Comparison of ENCODE assay signal across 17 cellular contexts in the genomic region with DNA sequence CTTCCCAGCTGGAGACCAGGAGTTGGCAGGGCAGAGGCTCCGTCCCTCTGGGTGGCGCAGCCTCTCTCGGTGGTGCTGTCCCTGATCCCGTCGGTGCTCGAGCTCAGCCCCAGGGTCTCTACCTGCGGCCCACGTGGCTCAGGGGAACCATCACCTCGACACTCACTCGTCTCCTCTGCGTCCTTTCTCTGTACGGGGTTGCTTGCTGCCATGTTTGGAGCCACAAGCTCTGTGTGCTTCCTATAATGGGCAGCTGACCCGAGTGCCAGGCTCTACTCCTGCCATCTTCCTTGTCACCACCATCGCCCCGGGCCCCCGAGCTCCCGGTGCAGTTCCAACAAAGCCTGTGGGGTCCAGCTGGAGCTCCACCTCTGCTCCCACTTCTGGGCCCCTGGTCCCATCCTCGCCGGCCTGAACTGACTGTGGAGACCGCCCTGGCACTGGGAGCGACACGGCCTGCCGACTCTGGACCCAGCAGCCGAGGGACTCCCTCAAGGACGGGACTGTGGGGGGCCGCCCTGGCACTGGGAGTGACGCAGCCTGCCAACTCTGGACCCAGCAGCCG. TPM values are rescaled to one million over a fixed set of nuclear protein-coding genes. Genes with fewer than 3 reads are reported as not detected.
DNase-seq lines count a peak whose midpoint lies in the region; ATAC-seq and TF ChIP-seq lines count a peak whose summit lies in the region.
"Had no signal": no experiment of that assay in that cellular context is flagged by ENCODE, and none has a peak within 500 bp of the region (broad histone marks: within the 10 kb centered on the region; RNA-seq: fewer than 3 reads in every experiment).

No MANE protein-coding gene starts in this region.

- H3K27me3 ChIP-seq in adrenal gland: no peaks in the 10 kb centered on the region
- no peaks in the 10 kb centered on the region for H3K27me3 ChIP-seq in left lung
- no peaks in the 10 kb centered on the region for H3K27me3 ChIP-seq in subcutaneous abdominal adipose tissue (ENCODE audit: control insufficient read depth in 5 of 5, insufficient read depth in 4 of 5, low read length in 5 of 5)
- no peaks in the 10 kb centered on the region for H3K27me3 ChIP-seq in breast epithelium
- no peaks in the 10 kb centered on the region for H3K27me3 ChIP-seq in tibial nerve

- peaks cover 21 to 23% of the 10 kb centered on the region in 2 donors for H3K4me1 ChIP-seq in adrenal gland (replicated peaks in 1 of 2)
- peaks cover 2 to 26% of the 10 kb centered on the region in 2 donors for H3K4me1 ChIP-seq in left lung
- peaks cover 5 to 65% (median 43%) of the 10 kb centered on the region in 5 donors for H3K4me1 ChIP-seq in subcutaneous abdominal adipose tissue (ENCODE audit: control insufficient read depth in 5 of 5, insufficient read depth in 5 of 5, low read length in 5 of 5)
- peaks cover 8 to 10% of the 10 kb centered on the region in 2 donors for H3K4me1 ChIP-seq in breast epithelium
- peaks cover 0 to 28% (median 13%) of the 10 kb centered on the region in 4 donors for H3K4me1 ChIP-seq in tibial nerve

- no peak for TF ChIP-seq EP300 in tibial nerve (IDR thresholded peaks at IDR 0.05)

- WGBS in adrenal gland, 4 donors: 67 to 81% (median 69%) methylated on average over 10 to 28 of the region's 28 CpGs
- 92 to 94% methylated on average over 20 to 25 of the region's 28 CpGs for WGBS in tibial nerve, 2 donors

- peak overlapping the region; percentile 22 for H3K27ac Mint-ChIP-seq in activated CD4-positive, alpha-beta T cell treated with anti-CD3 and anti-CD28 coated beads, Interleukin-2, amount 10 ng/mL, durations not matched to agents 24 days and 14 days
- H3K27ac Mint-ChIP-seq: activated T-helper 1 cell treated with anti-CD3 and anti-CD28 coated beads, Interleukin-12 subunit alpha, Interleukin-12 subunit beta, Interleukin-2, Interleukin-4 antibody, amounts not matched to agents 30 ng/mL and 10 ng/mL and 1 ng/mL, durations not matched to agents 14 hours and 24 hours and 36 hours had no signal

- intact Hi-C loops in activated CD4-positive, alpha-beta T cell treated with anti-CD3 and anti-CD28 coated beads, Interleukin-2, amount 10 ng/mL, durations not matched to agents 24 days and 14 days (cut with micrococcal nuclease): no loop called here
- intact Hi-C loops in adrenal gland (cut with DNase I): no loop called here
- intact Hi-C loops in left lung (cut with DNase I): loop anchor here in 1 of 2 donors (10.0 kb wide), 1 partner anchor 85 kb away; a partner anchor contains a TSS
- intact Hi-C loops in breast epithelium (cut with DNase I; ENCODE audit: low total_unique reads): no loop called here

- TF ChIP-seq POLR2A in adrenal gland (IDR thresholded peaks at IDR 0.05): no peak
- no peak for TF ChIP-seq POLR2A in breast epithelium (IDR thresholded peaks at IDR 0.05)
- TF ChIP-seq POLR2A in tibial nerve (IDR thresholded peaks at IDR 0.05): no peak

- no peak overlapping the region for H3K4me3 ChIP-seq in adrenal gland
- H3K4me3 ChIP-seq in left lung: no peak overlapping the region
- no peak overlapping the region for H3K4me3 ChIP-seq in subcutaneous abdominal adipose tissue (ENCODE audit: low read depth in 1 of 5, low read length in 5 of 5)
- no peak overlapping the region for H3K4me3 ChIP-seq in breast epithelium
- H3K4me3 ChIP-seq in tibial nerve: no peak overlapping the region

- no peaks in the 10 kb centered on the region for H3K9me3 ChIP-seq in adrenal gland (replicated peaks in 1 of 3)
- H3K9me3 ChIP-seq in left lung: no peaks in the 10 kb centered on the region
- peaks cover 0 to 3% (median 0%) of the 10 kb centered on the region in 5 donors for H3K9me3 ChIP-seq in subcutaneous abdominal adipose tissue (ENCODE audit: control insufficient read depth in 5 of 5, low read length in 5 of 5)
- H3K9me3 ChIP-seq in breast epithelium: no peaks in the 10 kb centered on the region
- no peaks in the 10 kb centered on the region for H3K9me3 ChIP-seq in tibial nerve

- no peak for TF ChIP-seq CTCF in adrenal gland (IDR thresholded peaks at IDR 0.05)
- no peak for TF ChIP-seq CTCF in left lung (IDR thresholded peaks at IDR 0.05)
- TF ChIP-seq CTCF in breast epithelium (IDR thresholded peaks at IDR 0.05): no peak
- TF ChIP-seq CTCF in tibial nerve (IDR thresholded peaks at IDR 0.05): no peak

- no peak for DNase-seq in activated CD4-positive, alpha-beta T cell treated with anti-CD3 and anti-CD28 coated beads, Interleukin-2, amount 10 ng/mL, durations not matched to agents 24 days and 14 days
- no peak for DNase-seq in activated CD4-positive, alpha-beta T cell treated with anti-CD3 and anti-CD28 coated beads for 4 hours
- DNase-seq in adrenal gland (peak in 2 of 7 donors; percentile 37 to 63), left lung (peak; percentile 19 to 60), AG20443 (ENCODE audit: low spot score) (no peak), breast epithelium (ENCODE audit: low spot score in 2 of 2) (no peak), tibial nerve (ENCODE audit: low spot score in 2 of 2) (no peak)
- DNase-seq: 8988T; activated CD8-positive, alpha-beta memory T cell treated with anti-CD3 and anti-CD28 coated beads for 24 hours; amniotic stem cell; cerebellar nuclear complex; NCI-H1417; NCI-H526 treated with DMSO at 0.1 percent for 48 hours had no signal

- H3K36me3 ChIP-seq in adrenal gland (replicated peaks in 1 of 2) (peaks cover 0 to 40% of the 10 kb centered on the region in 2 donors), left lung (peaks cover 0 to 54% of the 10 kb centered on the region in 2 donors), subcutaneous abdominal adipose tissue (ENCODE audit: control insufficient read depth in 5 of 5, insufficient read depth in 5 of 5, low read length in 5 of 5) (peaks cover 0 to 47% (median 39%) of the 10 kb centered on the region in 5 donors), breast epithelium (peaks cover 11% of the 10 kb centered on the region), tibial nerve (peaks cover 4 to 56% (median 29%) of the 10 kb centered on the region in 3 donors)

- no peaks in the 10 kb centered on the region for H3K27me3 Mint-ChIP-seq in activated CD4-positive, alpha-beta T cell treated with anti-CD3 and anti-CD28 coated beads, Interleukin-2, amount 10 ng/mL, durations not matched to agents 24 days and 14 days

- no peaks in the 10 kb centered on the region for H3K4me1 Mint-ChIP-seq in activated CD4-positive, alpha-beta T cell treated with anti-CD3 and anti-CD28 coated beads, Interleukin-2, amount 10 ng/mL, durations not matched to agents 24 days and 14 days

- H3K9me3 Mint-ChIP-seq in activated CD4-positive, alpha-beta T cell treated with anti-CD3 and anti-CD28 coated beads, Interleukin-2, amount 10 ng/mL, durations not matched to agents 24 days and 14 days: no peaks in the 10 kb centered on the region
- H3K9me3 Mint-ChIP-seq: activated T-helper 1 cell treated with anti-CD3 and anti-CD28 coated beads, Interleukin-12 subunit alpha, Interleukin-12 subunit beta, Interleukin-2, Interleukin-4 antibody, amounts not matched to agents 30 ng/mL and 10 ng/mL and 1 ng/mL, durations not matched to agents 14 hours and 24 hours and 36 hours; T-helper 1 cell treated with Interleukin-12 subunit alpha and Interleukin-12 subunit beta and Interleukin-4 antibody, amounts not matched to agents 30 μg/mL and 1 μg/mL, for 36 hours had no signal

- H3K36me3 Mint-ChIP-seq in activated CD4-positive, alpha-beta T cell treated with anti-CD3 and anti-CD28 coated beads, Interleukin-2, amount 10 ng/mL, durations not matched to agents 24 days and 14 days (ENCODE audit: low read depth): peaks cover 36% of the 10 kb centered on the region

- H3K4me3 Mint-ChIP-seq in activated CD4-positive, alpha-beta T cell treated with anti-CD3 and anti-CD28 coated beads, Interleukin-2, amount 10 ng/mL, durations not matched to agents 24 days and 14 days: no peak overlapping the region
- H3K4me3 Mint-ChIP-seq: activated T-helper 1 cell treated with anti-CD3 and anti-CD28 coated beads, Interleukin-12 subunit alpha, Interleukin-12 subunit beta, Interleukin-2, Interleukin-4 antibody, amounts not matched to agents 30 ng/mL and 10 ng/mL and 1 ng/mL, durations not matched to agents 14 hours and 24 hours and 36 hours; T-helper 1 cell treated with Interleukin-12 subunit alpha and Interleukin-12 subunit beta and Interleukin-4 antibody, amounts not matched to agents 30 μg/mL and 1 μg/mL, for 36 hours had no signal

- H3K9ac ChIP-seq in subcutaneous abdominal adipose tissue (ENCODE audit: low read length in 5 of 5): no peak overlapping the region

- ATAC-seq in left lung: no peak

- H3K27ac ChIP-seq in adrenal gland: peak overlapping the region in 4 of 5 donors; percentile 74 to 85 (median 78)
- H3K27ac ChIP-seq in left lung: no peak overlapping the region
- H3K27ac ChIP-seq in subcutaneous abdominal adipose tissue (ENCODE audit: low read depth, low read length): peak overlapping the region; percentile 46
- H3K27ac ChIP-seq in breast epithelium: no peak overlapping the region
- H3K27ac ChIP-seq in tibial nerve: peak overlapping the region in 1 of 4 donors; percentile 30

RNA-seq across cellular contexts. Expression of a gene that starts 5.0 kb away (rescaled TPM):
- total RNA-seq in activated CD4-positive, alpha-beta T cell treated with anti-CD3 and anti-CD28 coated beads, Interleukin-2, amount 10 ng/mL, durations not matched to agents 24 days and 14 days: 92.7 and 93.6 TPM in 2 replicates
- total RNA-seq in adrenal gland: 100 to 1,000 TPM in 7 of 8 donors, 10 to 100 TPM in 1; 91.6 to 257 (median 205) TPM
- polyA plus RNA-seq in adrenal gland: 100 to 1,000 TPM in 2 of 3 donors, 10 to 100 TPM in 1; 19.2 to 153 (median 125) TPM
- 100 to 1,000 TPM in 1 of 2 donors, 10 to 100 TPM in 1; 98.5 to 111 TPM for total RNA-seq in left lung
- 100 to 1,000 TPM; 103 to 183 (median 126) TPM for total RNA-seq in breast epithelium
- total RNA-seq in tibial nerve: 100 to 1,000 TPM; 138 to 227 (median 193) TPM

RNA-seq across cellular contexts. Expression of a gene that starts 5.5 kb away (rescaled TPM):
- total RNA-seq in activated CD4-positive, alpha-beta T cell treated with anti-CD3 and anti-CD28 coated beads, Interleukin-2, amount 10 ng/mL, durations not matched to agents 24 days and 14 days: 0.69 and 1.7 TPM in 2 replicates
- total RNA-seq in adrenal gland: 1 to 10 TPM in 1 of 8 donors, under 1 TPM in 1, not detected in 6; 0.68 to 5.5 TPM
- polyA plus RNA-seq in adrenal gland: 1 to 10 TPM; 1.1 to 4.3 (median 3.3) TPM
- total RNA-seq in left lung: 1 to 10 TPM; 1.2 TPM
- not detected for total RNA-seq in breast epithelium
- 1 to 10 TPM in 2 of 4 donors, not detected in 2; 3.3 to 5.1 TPM for total RNA-seq in tibial nerve

RNA-seq across cellular contexts. Expression of a gene that starts 12.6 kb away (rescaled TPM):
- total RNA-seq in activated CD4-positive, alpha-beta T cell treated with anti-CD3 and anti-CD28 coated beads, Interleukin-2, amount 10 ng/mL, durations not matched to agents 24 days and 14 days: 1.3 and 2.3 TPM in 2 replicates
- total RNA-seq in adrenal gland: 10 to 100 TPM in 1 of 8 donors, 1 to 10 TPM in 6, not detected in 1; 1.7 to 16.6 (median 3.5) TPM
- 10 to 100 TPM in 2 of 3 donors, under 1 TPM in 1; 0.75 to 31.8 (median 25.7) TPM for polyA plus RNA-seq in adrenal gland
- 1 to 10 TPM; 2.1 to 4.5 TPM for total RNA-seq in left lung
- total RNA-seq in breast epithelium: 1 to 10 TPM in 2 of 3 donors, not detected in 1; 1.8 to 5.6 TPM
- total RNA-seq in tibial nerve: 10 to 100 TPM in 2 of 4 donors, 1 to 10 TPM in 2; 2.4 to 16.8 (median 7.8) TPM
- polyA plus RNA-seq: keratinocyte had no signal

RNA-seq across cellular contexts. Expression of a gene that starts 37.8 kb away (rescaled TPM):
- total RNA-seq in activated CD4-positive, alpha-beta T cell treated with anti-CD3 and anti-CD28 coated beads, Interleukin-2, amount 10 ng/mL, durations not matched to agents 24 days and 14 days: not detected in 2 replicates
- total RNA-seq in adrenal gland: 100 to 1,000 TPM in 6 of 8 donors, 10 to 100 TPM in 2; 42.0 to 607 (median 219) TPM
- 100 to 1,000 TPM in 2 of 3 donors, 10 to 100 TPM in 1; 23.8 to 812 (median 672) TPM for polyA plus RNA-seq in adrenal gland
- 100 to 1,000 TPM; 133 to 137 TPM for total RNA-seq in left lung
- total RNA-seq in breast epithelium: 10 to 100 TPM; 46.7 to 72.6 (median 48.2) TPM
- 1,000 to 10,000 TPM; 1,059 to 8,972 (median 6,550) TPM for total RNA-seq in tibial nerve
- polyA plus RNA-seq: keratinocyte had no signal

RNA-seq across cellular contexts. Expression of a gene that starts 43.3 kb away (rescaled TPM):
- not detected in 2 replicates for total RNA-seq in activated CD4-positive, alpha-beta T cell treated with anti-CD3 and anti-CD28 coated beads, Interleukin-2, amount 10 ng/mL, durations not matched to agents 24 days and 14 days
- total RNA-seq in adrenal gland: 1 to 10 TPM in 3 of 8 donors, under 1 TPM in 3, not detected in 2; 0.19 to 2.8 (median 0.78) TPM
- polyA plus RNA-seq in adrenal gland: 10 to 100 TPM in 1 of 3 donors, 1 to 10 TPM in 1, under 1 TPM in 1; 0.26 to 10.5 (median 8.2) TPM
- total RNA-seq in left lung: 1 to 10 TPM; 2.0 to 2.3 TPM
- under 1 TPM in 2 of 3 donors, not detected in 1; 0.16 to 0.29 TPM for total RNA-seq in breast epithelium
- total RNA-seq in tibial nerve: 10 to 100 TPM; 14.7 to 86.3 (median 64.3) TPM
- total RNA-seq: activated T-helper 1 cell treated with anti-CD3 and anti-CD28 coated beads, Interleukin-12 subunit alpha, Interleukin-12 subunit beta, Interleukin-2, Interleukin-4 antibody, amounts not matched to agents 30 ng/mL and 10 ng/mL and 1 ng/mL, durations not matched to agents 14 hours and 24 hours and 36 hours had no signal
- polyA plus RNA-seq: keratinocyte had no signal

Comparison
In these comparisons a context has a peak if more than half of its experiments do, and no peak if none do; other contexts are left out.
1. DNase-seq: peak in left lung (2 of 2); none in activated CD4-positive, alpha-beta T cell treated with anti-CD3 and anti-CD28 coated beads, Interleukin-2, amount 10 ng/mL, durations not matched to agents 24 days and 14 days (single experiment), activated CD4-positive, alpha-beta T cell treated with anti-CD3 and anti-CD28 coated beads for 4 hours (0 of 2), AG20443 (single experiment), breast epithelium (0 of 2) and tibial nerve (0 of 2).
2. H3K27ac ChIP-seq: peak in adrenal gland (4 of 5) and subcutaneous abdominal adipose tissue (single experiment); none in left lung (0 of 2) and breast epithelium (0 of 2).